In genomic region chr13:109351236-109351635, GRCh38 we compare ENCODE assay signal across 1 cellular context.
TF ChIP-seq lines count a peak whose summit lies in the region.

No MANE protein-coding gene starts in this region.

TF ChIP-seq in GM12878, 131 proteins besides CTCF, POLR2A, EP300 and RAD21 (continued from another document):
- peak; percentile 59 for TF ChIP-seq ZBTB40 (IDR thresholded peaks at IDR 0.05; ENCODE audit: borderline replicate concordance)
